14 cellular contexts compared by ENCODE assay signal in genomic region chr1:162055062-162055461, GRCh38. TPM values are rescaled to one million over a fixed set of nuclear protein-coding genes. Genes with fewer than 3 reads are reported as not detected.
DNase-seq lines count a peak whose midpoint lies in the region; ATAC-seq, FAIRE-seq and TF ChIP-seq lines count a peak whose summit lies in the region.
"Had no signal": no experiment of that assay in that cellular context is flagged by ENCODE, and none has a peak within 500 bp of the region (broad histone marks: within the 10 kb centered on the region; RNA-seq: fewer than 3 reads in every experiment).

No MANE protein-coding gene starts in this region.

- CTCF ChIA-PET in Calu3 (lab: Charles Lee): interaction anchor here (1.1 to 1.5 kb wide), 2 partner anchors 82 to 175 kb away, joined by 3 to 18 read pairs; no protein-coding TSS in a partner anchor
- CTCF ChIA-PET in K562 (lab: Yijun Ruan, JAX; ENCODE audit: low intra/inter-chr PET ratio): interaction anchor here (0.7 kb wide), 1 partner anchor 1563 kb away, joined by 3 read pairs; no protein-coding TSS in a partner anchor

- no peak overlapping the region for H3K27ac Mint-ChIP-seq in Calu3 (ENCODE audit: unreplicated experiment)
- H3K27ac Mint-ChIP-seq: dendritic cell treated with granulocyte-macrophage colony-stimulating factor and Interleukin-4, amounts not matched to agents 40 ng/mL and 50 ng/mL, for 4 days; WTC11 had no signal

- H2AFZ ChIP-seq in K562 (ENCODE audit: low read depth, low read length): no peak overlapping the region

- TF ChIP-seq POLR2A in K562 (conservative IDR thresholded peaks at IDR 0.05): no peak
- no peak for TF ChIP-seq POLR2A in ovary (IDR thresholded peaks at IDR 0.05)

- H3K9ac ChIP-seq in K562 (ENCODE audit: insufficient read depth in 1 of 2, low read depth in 2 of 2, low read length in 2 of 2): no peak overlapping the region

- H3K27me3 ChIP-seq in K562 (ENCODE audit: control insufficient read depth in 2 of 2, insufficient read depth in 2 of 2, low read length in 2 of 2) (0 out of 5 replicates have a peak, but pooled peaks cover 0 to under 1% of the 10 kb centered on the region in 2 experiments), left lung (no peaks in the 10 kb centered on the region), ovary (no peaks in the 10 kb centered on the region)
- H3K27me3 ChIP-seq: upper lobe of left lung had no signal

- no peaks in the 10 kb centered on the region for H3K36me3 ChIP-seq in K562 (ENCODE audit: control insufficient read depth, insufficient read depth, low read length)
- H3K36me3 ChIP-seq in left lung: no peaks in the 10 kb centered on the region
- no peaks in the 10 kb centered on the region for H3K36me3 ChIP-seq in ovary
- H3K36me3 ChIP-seq: upper lobe of left lung had no signal

- H3K36me3 Mint-ChIP-seq in Calu3 (ENCODE audit: insufficient read depth, unreplicated experiment): no peaks in the 10 kb centered on the region
- H3K36me3 Mint-ChIP-seq: WTC11 had no signal

- in situ Hi-C loops in K562 (cut with MboI): no loop called here

- intact Hi-C loops in Calu3 (cut with micrococcal nuclease; ENCODE audit: unreplicated experiment) (no loop called here), K562 (cut with micrococcal nuclease) (loop anchor here (5.0 to 10.0 kb wide), 3 partner anchors 317 to 1120 kb away; partner anchors contain the start of gene UHMK1), left lung (cut with DNase I) (loop anchor here in 1 of 2 donors (5.0 kb wide), 1 partner anchor 337 kb away; no protein-coding TSS in a partner anchor), ovary (cut with DNase I) (loop anchor here in 2 of 4 donors (5.0 to 10.0 kb wide), 2 partner anchors 220 to 337 kb away; no protein-coding TSS in a partner anchor)

- BruUV-seq in Calu3 (replicated peaks; lab: Mats Ljungman, UMichigan): no TSS peak
- no TSS peak for BruUV-seq in K562 (replicated peaks; lab: Mats Ljungman, UMichigan)

- H3K9me3 Mint-ChIP-seq in Calu3 (ENCODE audit: low read depth, unreplicated experiment): no peaks in the 10 kb centered on the region
- H3K9me3 Mint-ChIP-seq: dendritic cell treated with granulocyte-macrophage colony-stimulating factor and Interleukin-4, amounts not matched to agents 40 ng/mL and 50 ng/mL, for 4 days had no signal

- ATAC-seq in K562 (no peak), left lung (peak; percentile 45), HG03571 (IDR thresholded peaks at IDR 0.05; ENCODE audit: unreplicated experiment) (no peak)
- ATAC-seq: WTC11 had no signal

- no peaks in the 10 kb centered on the region for H3K9me1 ChIP-seq in K562 (ENCODE audit: control insufficient read depth, insufficient read depth, low read length)

- H3K27me3 Mint-ChIP-seq in Calu3 (ENCODE audit: unreplicated experiment): no peaks in the 10 kb centered on the region

- WGBS in K562 (ENCODE audit: insufficient coverage, low coverage, missing lambda C conversion rate): 0% methylated on average over 3 of the region's 3 CpGs
- WGBS in ovary, 3 donors: 50 to 51% (median 51%) methylated on average over 3 of the region's 3 CpGs

- TF ChIP-seq EP300 in K562 (IDR thresholded peaks at IDR 0.05; ENCODE audit: low read length) (no peak), ovary (IDR thresholded peaks at IDR 0.05) (no peak)

- no peaks in the 10 kb centered on the region for H3K4me1 ChIP-seq in K562 (replicated peaks in 1 of 2; ENCODE audit: control insufficient read depth in 2 of 2, insufficient read depth in 2 of 2, low read length in 2 of 2)
- no peaks in the 10 kb centered on the region for H3K4me1 ChIP-seq in left lung
- H3K4me1 ChIP-seq in ovary (ENCODE audit: insufficient read depth): no peaks in the 10 kb centered on the region
- H3K4me1 ChIP-seq: upper lobe of left lung had no signal

- H3K4me3 ChIP-seq in K562 (no peak overlapping the region), left lung (no peak overlapping the region), ovary (no peak overlapping the region)
- H3K4me3 ChIP-seq: upper lobe of left lung had no signal

- FAIRE-seq in HTR-8/SVneo (lab: Jason Lieb, UNC) (no peak), K562 (lab: Jason Lieb, UNC) (no peak)

- TF ChIP-seq RAD21 in K562 (CRISPR knock-in tag; conservative IDR thresholded peaks at IDR 0.05 in 1 of 2, IDR thresholded peaks at IDR 0.05 in 1 of 2): no peak

- no peaks in the 10 kb centered on the region for H3K9me3 ChIP-seq in K562 (replicated peaks; ENCODE audit: control insufficient read depth, insufficient read depth, low read depth, low read length)
- no peaks in the 10 kb centered on the region for H3K9me3 ChIP-seq in left lung
- H3K9me3 ChIP-seq in ovary: no peaks in the 10 kb centered on the region
- H3K9me3 ChIP-seq: upper lobe of left lung had no signal

- POLR2A ChIA-PET in K562 (lab: Yijun Ruan, JAX): no interaction called here

- no peaks in the 10 kb centered on the region for H4K20me1 ChIP-seq in K562 (replicated peaks; ENCODE audit: control insufficient read depth, insufficient read depth, low read length)

- no peak overlapping the region for H3K4me2 ChIP-seq in K562 (ENCODE audit: insufficient read depth, low read length)

- H3K4me1 Mint-ChIP-seq in Calu3 (ENCODE audit: low read depth, unreplicated experiment): peaks cover 13% of the 10 kb centered on the region

- no peak overlapping the region for H3K27ac ChIP-seq in K562 (ENCODE audit: extremely low read depth, low read depth, low read length)
- H3K27ac ChIP-seq in left lung: no peak overlapping the region
- H3K27ac ChIP-seq in ovary: no peak overlapping the region
- H3K27ac ChIP-seq: upper lobe of left lung had no signal

- H3K79me2 ChIP-seq in K562 (ENCODE audit: control insufficient read depth, insufficient read depth, low read length): no peaks in the 10 kb centered on the region

- no peak overlapping the region for H3K4me3 Mint-ChIP-seq in Calu3 (ENCODE audit: low read depth, unreplicated experiment)
- H3K4me3 Mint-ChIP-seq: dendritic cell treated with granulocyte-macrophage colony-stimulating factor and Interleukin-4, amounts not matched to agents 40 ng/mL and 50 ng/mL, for 4 days; WTC11 had no signal

- TF ChIP-seq CTCF in Calu3 (IDR thresholded peaks at IDR 0.05; ENCODE audit: unreplicated experiment): no peak
- no peak for TF ChIP-seq CTCF in K562 (IDR thresholded peaks at IDR 0.05 in 2 of 3, conservative IDR thresholded peaks at IDR 0.05 in 1 of 3; ENCODE audit: insufficient read depth in 2 of 3, low read depth in 1 of 3, low read length in 3 of 3)
- no peak for TF ChIP-seq CTCF in left lung (IDR thresholded peaks at IDR 0.05)
- TF ChIP-seq CTCF in ovary (IDR thresholded peaks at IDR 0.05): no peak

- DNase-seq in Calu3: peak; percentile 61
- peak; percentile 28 for DNase-seq in HTR-8/SVneo (ENCODE audit: insufficient read length, low spot score)
- no peak for DNase-seq in K562 (ENCODE audit: extremely low read depth in 1 of 4, low spot score in 3 of 4)
- DNase-seq in left lung: no peak
- no peak for DNase-seq in ovary
- DNase-seq in NCI-H748 (lab: John Stamatoyannopoulos, UW; ENCODE audit: unreplicated experiment): no peak
- DNase-seq in AML-193 (lab: John Stamatoyannopoulos, UW): no peak
- DNase-seq: DMS79, NCI-H1417 treated with DMSO at 0.1 percent for 48 hours, occipital lobe, upper lobe of left lung had no signal

RNA-seq across cellular contexts. Expression of gene NOS1AP, which starts 14.4 kb away (rescaled TPM):
- total RNA-seq in Calu3 (2022): 6.7 and 9.9 TPM in 2 replicates
- 2.7 and 3.0 TPM in 2 replicates for total RNA-seq in K562 (2011; cell fraction: chromatin; rRNA removed; ENCODE audit: low replicate concordance)
- total RNA-seq in K562 (2011; cell fraction: nucleolus; rRNA removed): 1.7 and 2.5 TPM in 2 replicates
- total RNA-seq in K562 (2011; cell fraction: nucleoplasm; rRNA removed): 2.3 and 2.8 TPM in 2 replicates
- 0.41 and 0.45 TPM in 2 replicates for total RNA-seq in K562 (2014; rRNA removed)
- total RNA-seq in K562 (2014; rRNA removed; fragmentation: Illumina TruSeq; extraction: Trizol): 0.13 and 0.15 TPM in 2 replicates
- total RNA-seq in K562 (2015; rRNA removed; fragmentation: Illumina TruSeq; extraction: Trizol): 0.15 and 0.18 TPM in 2 replicates
- total RNA-seq in K562 (2021): 0.54 and 0.95 TPM in 2 replicates
- 0.22 and 0.45 TPM in 2 replicates for polyA plus RNA-seq in K562 (2011; rRNA removed)
- polyA plus RNA-seq in K562 (2011; cell fraction: cytosol; rRNA removed): 0.38 and 0.64 TPM in 2 replicates
- polyA plus RNA-seq in K562 (2011; cell fraction: nucleus; rRNA removed): 1.5 and 1.9 TPM in 2 replicates
- 0.35 and 1.0 TPM in 2 replicates for polyA plus RNA-seq in K562 (2012)
- polyA plus RNA-seq in K562 (2014; fragmentation: Illumina TruSeq; extraction: Trizol): 0.27 and 0.46 TPM in 2 replicates
- under 1 TPM; 0.07 to 0.10 TPM for polyA plus RNA-seq in K562 (2014; fragmentation: Nextera tagmentation; extraction: Ambion mirVana)
- 1.5 TPM in 2 replicates for polyA plus RNA-seq in K562 (2014; rRNA removed)
- 0.91 and 1.1 TPM in 2 replicates for polyA minus RNA-seq in K562 (2011; rRNA and poly(A)+ RNA removed)
- 0.48 and 1.4 TPM in 2 replicates for polyA minus RNA-seq in K562 (2011; cell fraction: cytosol; rRNA and poly(A)+ RNA removed)
- polyA minus RNA-seq in K562 (2011; cell fraction: nucleus; rRNA and poly(A)+ RNA removed): 1.6 and 2.9 TPM in 2 replicates
- 1 to 10 TPM; 4.2 to 6.2 TPM for total RNA-seq in left lung
- total RNA-seq in ovary: 1 to 10 TPM in 5 of 7 donors, under 1 TPM in 2; 0.72 to 4.4 (median 1.5) TPM
- polyA plus RNA-seq in ovary: 1 to 10 TPM in 1 of 2 donors, under 1 TPM in 1; 0.50 to 1.8 TPM

RNA-seq across cellular contexts. Expression of gene OLFML2B, which starts 31.4 kb away (rescaled TPM):
- not detected in 2 replicates for total RNA-seq in Calu3 (2022)
- not detected in 2 replicates for total RNA-seq in K562 (2011; cell fraction: chromatin; rRNA removed; ENCODE audit: low replicate concordance)
- not detected in 2 replicates for total RNA-seq in K562 (2011; cell fraction: nucleolus; rRNA removed)
- total RNA-seq in K562 (2011; cell fraction: nucleoplasm; rRNA removed): not detected in 2 replicates
- total RNA-seq in K562 (2014; rRNA removed): not detected in 2 replicates
- total RNA-seq in K562 (2014; rRNA removed; fragmentation: Illumina TruSeq; extraction: Trizol): not detected in 2 replicates
- total RNA-seq in K562 (2015; rRNA removed; fragmentation: Illumina TruSeq; extraction: Trizol): not detected in 2 replicates
- total RNA-seq in K562 (2021): not detected in 2 replicates
- polyA plus RNA-seq in K562 (2011; rRNA removed): not detected in 2 replicates
- polyA plus RNA-seq in K562 (2011; cell fraction: cytosol; rRNA removed): not detected in 2 replicates
- not detected in 2 replicates for polyA plus RNA-seq in K562 (2011; cell fraction: nucleus; rRNA removed)
- polyA plus RNA-seq in K562 (2012): not detected in 2 replicates
- not detected in 2 replicates for polyA plus RNA-seq in K562 (2014; fragmentation: Illumina TruSeq; extraction: Trizol)
- polyA plus RNA-seq in K562 (2014; fragmentation: Nextera tagmentation; extraction: Ambion mirVana): not detected
- polyA plus RNA-seq in K562 (2014; rRNA removed): not detected in 2 replicates
- not detected in 2 replicates for polyA minus RNA-seq in K562 (2011; rRNA and poly(A)+ RNA removed)
- polyA minus RNA-seq in K562 (2011; cell fraction: cytosol; rRNA and poly(A)+ RNA removed): not detected in 2 replicates
- not detected in 2 replicates for polyA minus RNA-seq in K562 (2011; cell fraction: nucleus; rRNA and poly(A)+ RNA removed)
- 10 to 100 TPM; 36.1 to 46.8 TPM for total RNA-seq in left lung
- total RNA-seq in ovary: 10 to 100 TPM in 1 of 7 donors, 1 to 10 TPM in 6; 1.0 to 10.3 (median 4.6) TPM
- 10 to 100 TPM in 1 of 2 donors, 1 to 10 TPM in 1; 7.5 to 37.6 TPM for polyA plus RNA-seq in ovary

Comparison
In these comparisons a context has a peak if more than half of its experiments do, and no peak if none do; other contexts are left out.
1. DNase-seq: peak in Calu3 (single experiment) and HTR-8/SVneo (single experiment); none in K562 (0 of 4), left lung (0 of 2), ovary (0 of 5), NCI-H748 (single experiment) and AML-193 (0 of 2).